Comparison of ENCODE assay signal across 23 cellular contexts in genomic region chr6:98977606-98978292, GRCh38. TPM values are rescaled to one million over a fixed set of nuclear protein-coding genes. Genes with fewer than 3 reads are reported as not detected.
DNase-seq lines count a peak whose midpoint lies in the region; ATAC-seq, FAIRE-seq and TF ChIP-seq lines count a peak whose summit lies in the region.
"Had no signal": no experiment of that assay in that cellular context is flagged by ENCODE, and none has a peak within 500 bp of the region (broad histone marks: within the 10 kb centered on the region; RNA-seq: fewer than 3 reads in every experiment).

No MANE protein-coding gene starts in this region.

- no peak overlapping the region for H3K4me3 ChIP-seq in HL-60 (replicated peaks; ENCODE audit: insufficient read depth, low read length)
- H3K4me3 ChIP-seq in K562, result no peak overlapping the region
- no peak overlapping the region for H3K4me3 ChIP-seq in neutrophil (ENCODE audit: low read depth in 1 of 2, low read length in 1 of 2)
- H3K4me3 ChIP-seq: PC-9 had no signal

- no peak overlapping the region for H3K4me2 ChIP-seq in K562 (ENCODE audit: insufficient read depth, low read length)

- DNase-seq in HL-60 (ENCODE audit: low read depth in 1 of 2, low spot score in 1 of 2) (no peak), NCI-H1930 (lab: John Stamatoyannopoulos, UW) (peak; percentile 35 to 36), K562 (ENCODE audit: extremely low read depth in 1 of 4, low spot score in 3 of 4) (no peak), D341Med (ENCODE audit: low spot score) (no peak)
- DNase-seq in activated naive CD8-positive, alpha-beta T cell treated with anti-CD3 and anti-CD28 coated beads, Interleukin-2, amount 50 U/mL, for 24 hours, result no peak
- DNase-seq: activated B cell treated with CpG ODN at 0.5 μM for 24 hours; activated CD8-positive, alpha-beta T cell treated with anti-CD3 and anti-CD28 coated beads for 36 hours; activated naive CD4-positive, alpha-beta T cell treated with anti-CD3 and anti-CD28 coated beads for 36 hours; activated T-cell treated with anti-CD3 and anti-CD28 coated beads, Interleukin-2, amount 50 U/mL, for 4 hours; effector CD8-positive, alpha-beta T cell; islet precursor cell; NCI-H1694 treated with DMSO at 0.1 percent for 48 hours; NCI-H82; PC-9; stimulated activated CD4-positive, alpha-beta T cell treated with anti-CD3 and anti-CD28 coated beads, Interleukin-4, amount 100 ng/mL, for 4 hours had no signal

- H3K9me3 ChIP-seq in K562 (replicated peaks; ENCODE audit: control insufficient read depth, insufficient read depth, low read depth, low read length) (peaks cover 4% of the 10 kb centered on the region), neutrophil (no peaks in the 10 kb centered on the region)

- no peak overlapping the region for H2AFZ ChIP-seq in K562 (ENCODE audit: low read depth, low read length)
- H2AFZ ChIP-seq: PC-9 had no signal

- H3K27ac ChIP-seq in HL-60 (replicated peaks), result peak overlapping the region; percentile 69
- no peak overlapping the region for H3K27ac ChIP-seq in K562 (ENCODE audit: extremely low read depth, low read depth, low read length)
- H3K27ac ChIP-seq in neutrophil, result peak overlapping the region; percentile 71
- H3K27ac ChIP-seq: PC-9 had no signal

- no peak overlapping the region for H3K27ac Mint-ChIP-seq in activated naive CD8-positive, alpha-beta T cell treated with anti-CD3 and anti-CD28 coated beads, Interleukin-2, amount 50 U/mL, for 24 hours
- H3K27ac Mint-ChIP-seq: activated B cell treated with CpG ODN at 0.5 μM for 24 hours; activated CD8-positive, alpha-beta T cell treated with anti-CD3 and anti-CD28 coated beads for 36 hours; activated naive CD4-positive, alpha-beta T cell treated with anti-CD3 and anti-CD28 coated beads for 36 hours; memory B cell; progenitor cell of endocrine pancreas had no signal

- no peaks in the 10 kb centered on the region for H3K27me3 Mint-ChIP-seq in activated naive CD8-positive, alpha-beta T cell treated with anti-CD3 and anti-CD28 coated beads, Interleukin-2, amount 50 U/mL, for 24 hours
- H3K27me3 Mint-ChIP-seq: activated B cell treated with CpG ODN at 0.5 μM for 24 hours, memory B cell, progenitor cell of endocrine pancreas had no signal

- H3K36me3 ChIP-seq in K562 (ENCODE audit: control insufficient read depth, insufficient read depth, low read length), result no peaks in the 10 kb centered on the region
- H3K36me3 ChIP-seq in neutrophil, result no peaks in the 10 kb centered on the region

- TF ChIP-seq POLR2A in K562 (conservative IDR thresholded peaks at IDR 0.05), result no peak

- POLR2A ChIA-PET in K562 (lab: Yijun Ruan, JAX), result interaction anchor here (0.7 kb wide), 1 partner anchor 23 kb away, joined by 3 read pairs; no protein-coding TSS in a partner anchor

- TF ChIP-seq CTCF in HL-60 (IDR thresholded peaks at IDR 0.05; ENCODE audit: insufficient read depth, low read length) (no peak), K562 (IDR thresholded peaks at IDR 0.05 in 2 of 3, conservative IDR thresholded peaks at IDR 0.05 in 1 of 3; ENCODE audit: insufficient read depth in 2 of 3, low read depth in 1 of 3, low read length in 3 of 3) (no peak), neutrophil (IDR thresholded peaks at IDR 0.05) (no peak)

- in situ Hi-C loops in K562 (cut with MboI), result no loop called here

- no peak overlapping the region for H3K4me3 Mint-ChIP-seq in activated naive CD8-positive, alpha-beta T cell treated with anti-CD3 and anti-CD28 coated beads, Interleukin-2, amount 50 U/mL, for 24 hours
- H3K4me3 Mint-ChIP-seq: activated B cell treated with CpG ODN at 0.5 μM for 24 hours; activated CD8-positive, alpha-beta T cell treated with anti-CD3 and anti-CD28 coated beads for 36 hours; activated naive CD4-positive, alpha-beta T cell treated with anti-CD3 and anti-CD28 coated beads for 36 hours; activated T-cell treated with anti-CD3 and anti-CD28 coated beads, Interleukin-2, amount 50 U/mL, for 4 hours; memory B cell; nephron had no signal

- TF ChIP-seq RAD21 in K562 (CRISPR knock-in tag; conservative IDR thresholded peaks at IDR 0.05 in 1 of 2, IDR thresholded peaks at IDR 0.05 in 1 of 2), result no peak

- CTCF ChIA-PET in K562 (lab: Yijun Ruan, JAX; ENCODE audit: low intra/inter-chr PET ratio), result no interaction called here

- no peaks in the 10 kb centered on the region for H3K36me3 Mint-ChIP-seq in activated naive CD8-positive, alpha-beta T cell treated with anti-CD3 and anti-CD28 coated beads, Interleukin-2, amount 50 U/mL, for 24 hours (ENCODE audit: low read depth)
- H3K36me3 Mint-ChIP-seq: memory B cell had no signal

- intact Hi-C loops in K562 (cut with micrococcal nuclease), result no loop called here

- no peaks in the 10 kb centered on the region for H3K79me2 ChIP-seq in K562 (ENCODE audit: control insufficient read depth, insufficient read depth, low read length)

- no peaks in the 10 kb centered on the region for H3K9me3 Mint-ChIP-seq in activated naive CD8-positive, alpha-beta T cell treated with anti-CD3 and anti-CD28 coated beads, Interleukin-2, amount 50 U/mL, for 24 hours
- H3K9me3 Mint-ChIP-seq: activated B cell treated with CpG ODN at 0.5 μM for 24 hours; activated CD8-positive, alpha-beta T cell treated with anti-CD3 and anti-CD28 coated beads for 36 hours; activated naive CD4-positive, alpha-beta T cell treated with anti-CD3 and anti-CD28 coated beads for 36 hours; activated T-cell treated with anti-CD3 and anti-CD28 coated beads, Interleukin-2, amount 50 U/mL, for 4 hours; memory B cell; nephron had no signal

- TF ChIP-seq EP300 in K562 (IDR thresholded peaks at IDR 0.05; ENCODE audit: low read length), result no peak

- ATAC-seq in K562, result no peak
- no peak for ATAC-seq in activated naive CD8-positive, alpha-beta T cell treated with anti-CD3 and anti-CD28 coated beads, Interleukin-2, amount 50 U/mL, for 24 hours
- no peak for ATAC-seq in GM21723 (IDR thresholded peaks at IDR 0.05; ENCODE audit: unreplicated experiment)
- ATAC-seq in HG03342 (IDR thresholded peaks at IDR 0.05; ENCODE audit: unreplicated experiment), result no peak
- ATAC-seq: activated CD8-positive, alpha-beta T cell treated with anti-CD3 and anti-CD28 coated beads for 36 hours; activated T-cell treated with anti-CD3 and anti-CD28 coated beads, Interleukin-2, amount 50 U/mL, for 4 hours had no signal

- H3K4me1 ChIP-seq in K562 (replicated peaks in 1 of 2; ENCODE audit: control insufficient read depth in 2 of 2, insufficient read depth in 2 of 2, low read length in 2 of 2) (peaks cover 0 to 21% of the 10 kb centered on the region in 2 experiments; a peak in 2 of 5 replicates), neutrophil (ENCODE audit: control insufficient read depth in 1 of 2, insufficient read depth in 1 of 2, low read depth in 1 of 2, low read length in 1 of 2) (peaks cover 43 to 46% of the 10 kb centered on the region in 2 experiments)

- H3K9me1 ChIP-seq in K562 (ENCODE audit: control insufficient read depth, insufficient read depth, low read length), result no peaks in the 10 kb centered on the region

- H3K27me3 ChIP-seq in HL-60 (ENCODE audit: insufficient read depth, poor library complexity, severe bottlenecking) (no peaks in the 10 kb centered on the region), K562 (ENCODE audit: control insufficient read depth in 2 of 2, insufficient read depth in 2 of 2, low read length in 2 of 2) (no peaks in the 10 kb centered on the region), neutrophil (no peaks in the 10 kb centered on the region)

- no TSS peak for BruUV-seq in K562 (replicated peaks; lab: Mats Ljungman, UMichigan)

- peaks cover 3% of the 10 kb centered on the region for H3K4me1 Mint-ChIP-seq in activated naive CD8-positive, alpha-beta T cell treated with anti-CD3 and anti-CD28 coated beads, Interleukin-2, amount 50 U/mL, for 24 hours
- H3K4me1 Mint-ChIP-seq: memory B cell, nephron had no signal

- 15% methylated on average over 2 of the region's 2 CpGs for WGBS in K562 (ENCODE audit: insufficient coverage, low coverage, missing lambda C conversion rate)

- H3K9ac ChIP-seq in K562 (ENCODE audit: insufficient read depth in 1 of 2, low read depth in 2 of 2, low read length in 2 of 2), result no peak overlapping the region

- no peaks in the 10 kb centered on the region for H4K20me1 ChIP-seq in K562 (replicated peaks; ENCODE audit: control insufficient read depth, insufficient read depth, low read length)

- no peak for FAIRE-seq in K562 (lab: Jason Lieb, UNC)
- FAIRE-seq: GM18507, H1 had no signal

TF ChIP-seq in K562, 482 proteins besides CTCF, POLR2A, EP300 and RAD21 (continues in another document):
- TF ChIP-seq ZNF764 (CRISPR knock-in tag; IDR thresholded peaks at IDR 0.05; ENCODE audit: low read depth), result no peak

RNA-seq across cellular contexts. Expression of gene FBXL4, which starts 30.0 kb away (rescaled TPM):
- 32.1 and 54.0 TPM in 2 replicates for total RNA-seq in K562 (2011; cell fraction: chromatin; rRNA removed; ENCODE audit: low replicate concordance)
- total RNA-seq in K562 (2011; cell fraction: nucleolus; rRNA removed), result 8.3 and 10.7 TPM in 2 replicates
- total RNA-seq in K562 (2011; cell fraction: nucleoplasm; rRNA removed), result 22.6 and 42.0 TPM in 2 replicates
- total RNA-seq in K562 (2014; rRNA removed), result 4.4 and 5.0 TPM in 2 replicates
- 13.5 and 14.7 TPM in 2 replicates for total RNA-seq in K562 (2014; rRNA removed; fragmentation: Illumina TruSeq; extraction: Trizol)
- 10.1 and 10.5 TPM in 2 replicates for total RNA-seq in K562 (2015; rRNA removed; fragmentation: Illumina TruSeq; extraction: Trizol)
- total RNA-seq in K562 (2021), result 10.1 and 10.5 TPM in 2 replicates
- polyA plus RNA-seq in K562 (2011; rRNA removed), result 19.7 and 23.1 TPM in 2 replicates
- polyA plus RNA-seq in K562 (2011; cell fraction: cytosol; rRNA removed), result 7.4 and 13.5 TPM in 2 replicates
- polyA plus RNA-seq in K562 (2011; cell fraction: nucleus; rRNA removed), result 12.9 and 17.7 TPM in 2 replicates
- 4.8 and 5.3 TPM in 2 replicates for polyA plus RNA-seq in K562 (2012)
- polyA plus RNA-seq in K562 (2014; fragmentation: Illumina TruSeq; extraction: Trizol), result 7.1 and 7.7 TPM in 2 replicates
- polyA plus RNA-seq in K562 (2014; fragmentation: Nextera tagmentation; extraction: Ambion mirVana), result 1 to 10 TPM; 4.2 to 4.6 TPM
- polyA plus RNA-seq in K562 (2014; rRNA removed), result 5.1 and 5.8 TPM in 2 replicates
- polyA minus RNA-seq in K562 (2011; rRNA and poly(A)+ RNA removed), result 44.1 and 48.5 TPM in 2 replicates
- polyA minus RNA-seq in K562 (2011; cell fraction: cytosol; rRNA and poly(A)+ RNA removed), result 9.6 and 10.3 TPM in 2 replicates
- 12.7 and 19.0 TPM in 2 replicates for polyA minus RNA-seq in K562 (2011; cell fraction: nucleus; rRNA and poly(A)+ RNA removed)

Comparison
In these comparisons a context has a peak if more than half of its experiments do, and no peak if none do; other contexts are left out.
1. DNase-seq: peak in NCI-H1930 (2 of 2); none in HL-60 (0 of 2), K562 (0 of 4), activated naive CD8-positive, alpha-beta T cell treated with anti-CD3 and anti-CD28 coated beads, Interleukin-2, amount 50 U/mL, for 24 hours (single experiment) and D341Med (single experiment).